Comparison of ENCODE assay signal across 8 cellular contexts in the genomic region with DNA sequence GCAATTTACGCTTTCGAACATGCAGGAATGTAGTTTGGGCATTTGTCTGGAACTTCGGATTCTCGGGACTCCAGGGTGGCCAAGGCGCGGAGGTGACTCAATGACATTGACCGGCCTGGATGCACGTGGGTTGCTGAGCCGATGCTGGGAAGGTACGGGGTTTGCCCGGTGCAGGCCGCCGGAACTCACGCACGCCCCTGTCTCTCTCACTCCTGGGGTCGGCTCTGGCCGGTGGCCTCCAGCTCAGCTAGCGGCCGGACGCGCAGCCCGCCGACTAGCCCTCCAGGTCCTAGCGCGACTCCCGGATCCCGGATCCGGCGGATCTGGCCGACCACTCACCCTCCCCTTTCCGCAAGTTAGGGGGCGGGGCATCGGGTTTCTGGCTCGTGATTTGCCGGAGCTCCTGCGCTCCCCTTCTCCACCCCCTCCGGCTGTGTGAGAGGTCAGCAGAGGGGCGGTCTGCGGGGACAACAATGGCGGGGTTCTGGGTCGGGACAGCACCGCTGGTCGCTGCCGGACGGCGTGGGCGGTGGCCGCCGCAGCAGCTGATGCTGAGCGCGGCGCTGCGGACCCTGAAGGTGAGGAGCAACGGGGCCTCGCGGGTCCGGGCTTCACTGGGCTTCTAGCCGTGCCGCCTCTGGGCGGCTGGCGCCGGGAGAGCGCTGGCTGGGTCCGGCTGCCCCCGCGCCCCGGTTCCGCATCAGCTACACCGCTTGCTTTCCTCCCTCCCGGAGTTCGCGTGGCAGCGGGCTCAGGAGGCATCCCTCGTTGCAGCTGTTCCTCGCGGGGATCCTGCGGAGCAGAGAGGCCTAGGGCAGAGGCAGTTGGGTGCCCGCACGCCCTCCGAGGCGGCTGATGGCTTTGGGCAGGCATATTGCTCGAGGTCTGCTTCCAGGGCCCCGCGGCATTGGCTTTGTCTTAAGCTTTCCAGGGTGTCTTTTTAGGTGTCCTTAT. TPM values are rescaled to one million over a fixed set of nuclear protein-coding genes. Genes with fewer than 3 reads are reported as not detected.
DNase-seq lines count a peak whose midpoint lies in the region; ATAC-seq, FAIRE-seq and TF ChIP-seq lines count a peak whose summit lies in the region.

Gene PCCA (plus strand): TSS at position 446 of the 954 bp plus-strand sequence. CDS start 28 bp downstream, at position 474.

- no peak for TF ChIP-seq RAD21 in A549 (conservative IDR thresholded peaks at IDR 0.05 in 1 of 2, IDR thresholded peaks at IDR 0.05 in 1 of 2)

- peaks cover 38% of the 10 kb centered on the region for H3K4me1 Mint-ChIP-seq in WTC11

- CTCF ChIA-PET in A549 (lab: Yijun Ruan, JAX): interaction anchor here (1.0 to 1.5 kb wide), 2 partner anchors 19 to 173 kb away, joined by 3 read pairs; no protein-coding TSS in a partner anchor
- CTCF ChIA-PET in WTC11 (lab: Charles Lee): interaction anchor here (0.5 to 1.7 kb wide), 9 partner anchors 16 to 433 kb away, joined by 3 to 8 read pairs (median 5); no protein-coding TSS in a partner anchor

- ATAC-seq in A549: peak; percentile 97 to 98
- peak; percentile 96 for ATAC-seq in HG03064 (IDR thresholded peaks at IDR 0.05; ENCODE audit: low read depth, unreplicated experiment)
- peak; percentile 95 for ATAC-seq in WTC11

- no peak for TF ChIP-seq EP300 in A549 (IDR thresholded peaks at IDR 0.05)

- peak within 1 kb of the TSS; percentile 95 for H3K4me3 ChIP-seq in A549
- H3K4me3 ChIP-seq in small intestine (ENCODE audit: low read depth in 1 of 2, low read length in 2 of 2): peak within 1 kb of the TSS; percentile 84 to 98

- H3K27ac ChIP-seq in A549 (peak within 1 kb of the TSS; percentile 74 to 92), caudate nucleus (ENCODE audit: low read depth, low read length) (peak within 1 kb of the TSS; percentile 9), small intestine (ENCODE audit: low read depth in 1 of 2, low read length in 1 of 2) (peak within 1 kb of the TSS; percentile 51 to 70)

- no peaks in the 10 kb centered on the region for H3K27me3 Mint-ChIP-seq in WTC11 (ENCODE audit: low read depth)

- TF ChIP-seq POLR2A in A549 (IDR thresholded peaks at IDR 0.05; ENCODE audit: low read length): peak; percentile 74
- peak; percentile 69 for TF ChIP-seq POLR2A in GM18526 (IDR thresholded peaks at IDR 0.05; ENCODE audit: extremely low read depth, insufficient read length)

- H3K27me3 ChIP-seq in small intestine (ENCODE audit: control insufficient read depth in 2 of 2, insufficient read depth in 2 of 2, low read length in 2 of 2): no peaks in the 10 kb centered on the region

- DNase-seq in A549 (ENCODE audit: low read depth in 1 of 2, low spot score in 1 of 2): peak; percentile 84 to 92
- DNase-seq in NCI-H2196 treated with DMSO at 0.1 percent for 48 hours (lab: John Stamatoyannopoulos, UW; ENCODE audit: unreplicated experiment): peak; percentile 62
- peak; percentile 100 for DNase-seq in WTC11 (ENCODE audit: low spot score)
- peak; percentile 30 to 96 (median 91) for DNase-seq in caudate nucleus (lab: John Stamatoyannopoulos, UW)
- DNase-seq in iPS-NIHi7 (ENCODE audit: extremely low spot score): peak; percentile 99
- peak; percentile 90 for DNase-seq in small intestine

- peak within 1 kb of the TSS; percentile 99 for H3K27ac Mint-ChIP-seq in WTC11

- peak within 1 kb of the TSS; percentile 94 for H3K4me3 Mint-ChIP-seq in WTC11

- no peak for TF ChIP-seq CTCF in A549 (IDR thresholded peaks at IDR 0.05)
- TF ChIP-seq CTCF in WTC11 (IDR thresholded peaks at IDR 0.05): no peak

- peaks cover 17% of the 10 kb centered on the region; the same call in 2 of the 3 replicates for H3K4me1 ChIP-seq in A549
- H3K4me1 ChIP-seq in small intestine (ENCODE audit: control insufficient read depth in 2 of 2, insufficient read depth in 1 of 2, low read depth in 1 of 2, low read length in 1 of 2): peaks cover 0 to 8% of the 10 kb centered on the region in 2 donors

- POLR2A ChIA-PET in A549 (lab: Yijun Ruan, JAX) (interaction anchor here (0.6 to 1.7 kb wide), 7 partner anchors 9 to 431 kb away, joined by 3 to 15 read pairs (median 5); partner anchors contain the start of gene ZIC2), WTC11 (lab: Charles Lee) (interaction anchor here (0.5 to 1.7 kb wide), 11 partner anchors 9 to 432 kb away, joined by 3 to 11 read pairs (median 4); partner anchors contain the start of gene ZIC2)

- no peaks in the 10 kb centered on the region for H3K9me3 Mint-ChIP-seq in WTC11

- peak within 1 kb of the TSS; percentile 86 for H3K4me2 ChIP-seq in A549

- H3K9me3 ChIP-seq in A549: no peaks in the 10 kb centered on the region
- no peaks in the 10 kb centered on the region for H3K9me3 ChIP-seq in small intestine (ENCODE audit: control insufficient read depth, low read depth)

- H3K36me3 Mint-ChIP-seq in WTC11: peaks cover 32% of the 10 kb centered on the region

- WGBS in A549 (ENCODE audit: missing lambda C conversion rate): 0% methylated on average over 24 of the region's 84 CpGs
- 0 to 1% (median 1%) methylated on average over 69 to 84 of the region's 84 CpGs for WGBS in small intestine, 3 donors

- H3K36me3 ChIP-seq in small intestine (ENCODE audit: control insufficient read depth in 2 of 2, insufficient read depth in 2 of 2, low read length in 2 of 2): no peaks in the 10 kb centered on the region

- no peak for FAIRE-seq in A549 (lab: Jason Lieb, UNC)
- no peak for FAIRE-seq in small intestine (lab: Jason Lieb, UNC)

TF ChIP-seq in A549, 52 proteins besides CTCF, POLR2A, EP300 and RAD21 (continues in another document):
- TF ChIP-seq JUNB (IDR thresholded peaks at IDR 0.05) (no peak), CBX8 (IDR thresholded peaks at IDR 0.05) (no peak), ZFP36 (IDR thresholded peaks at IDR 0.05; ENCODE audit: borderline replicate concordance, partially characterized antibody) (no peak), BCL3 (IDR thresholded peaks at IDR 0.05) (0 out of 3 replicates have a peak, but pooled peaks have one; percentile 32), FOSL2 (IDR thresholded peaks at IDR 0.05) (no peak), FOSL2 (CRISPR knock-in tag; IDR thresholded peaks at IDR 0.05) (peak; percentile 11; the same call in 1 of the 2 replicates), HEYL (CRISPR knock-in tag; IDR thresholded peaks at IDR 0.05) (no peak), EHMT2 (IDR thresholded peaks at IDR 0.05; ENCODE audit: low read depth) (no peak), JUN (IDR thresholded peaks at IDR 0.05) (peak in 1 of 2 experiments; percentile 69; a peak in 1 of 5 replicates), HDAC2 (IDR thresholded peaks at IDR 0.05) (no peak), MYC (IDR thresholded peaks at IDR 0.05; ENCODE audit: borderline replicate concordance, low read length) (no peak), POLR2AphosphoS2 (conservative IDR thresholded peaks at IDR 0.05; ENCODE audit: low read length) (no peak), SMC3 (IDR thresholded peaks at IDR 0.05) (no peak; the same call in 2 of the 3 replicates), MAZ (IDR thresholded peaks at IDR 0.05; ENCODE audit: borderline replicate concordance, low read depth, low read length) (no peak)

TF ChIP-seq in WTC11, 78 proteins besides CTCF, POLR2A, EP300 and RAD21 (continues in another document):
- TF ChIP-seq SP1 (CRISPR knock-in tag; conservative IDR thresholded peaks at IDR 0.05) (peak; percentile 93), NR2C2 (CRISPR knock-in tag; IDR thresholded peaks at IDR 0.05) (0 out of 2 replicates have a peak, but pooled peaks have one; percentile 4), ZNF121 (CRISPR knock-in tag; IDR thresholded peaks at IDR 0.05) (no peak)
- TF ChIP-seq, protein P1, sequence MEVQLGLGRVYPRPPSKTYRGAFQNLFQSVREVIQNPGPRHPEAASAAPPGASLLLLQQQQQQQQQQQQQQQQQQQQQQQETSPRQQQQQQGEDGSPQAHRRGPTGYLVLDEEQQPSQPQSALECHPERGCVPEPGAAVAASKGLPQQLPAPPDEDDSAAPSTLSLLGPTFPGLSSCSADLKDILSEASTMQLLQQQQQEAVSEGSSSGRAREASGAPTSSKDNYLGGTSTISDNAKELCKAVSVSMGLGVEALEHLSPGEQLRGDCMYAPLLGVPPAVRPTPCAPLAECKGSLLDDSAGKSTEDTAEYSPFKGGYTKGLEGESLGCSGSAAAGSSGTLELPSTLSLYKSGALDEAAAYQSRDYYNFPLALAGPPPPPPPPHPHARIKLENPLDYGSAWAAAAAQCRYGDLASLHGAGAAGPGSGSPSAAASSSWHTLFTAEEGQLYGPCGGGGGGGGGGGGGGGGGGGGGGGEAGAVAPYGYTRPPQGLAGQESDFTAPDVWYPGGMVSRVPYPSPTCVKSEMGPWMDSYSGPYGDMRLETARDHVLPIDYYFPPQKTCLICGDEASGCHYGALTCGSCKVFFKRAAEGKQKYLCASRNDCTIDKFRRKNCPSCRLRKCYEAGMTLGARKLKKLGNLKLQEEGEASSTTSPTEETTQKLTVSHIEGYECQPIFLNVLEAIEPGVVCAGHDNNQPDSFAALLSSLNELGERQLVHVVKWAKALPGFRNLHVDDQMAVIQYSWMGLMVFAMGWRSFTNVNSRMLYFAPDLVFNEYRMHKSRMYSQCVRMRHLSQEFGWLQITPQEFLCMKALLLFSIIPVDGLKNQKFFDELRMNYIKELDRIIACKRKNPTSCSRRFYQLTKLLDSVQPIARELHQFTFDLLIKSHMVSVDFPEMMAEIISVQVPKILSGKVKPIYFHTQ (CRISPR knock-in tag; IDR thresholded peaks at IDR 0.05): no peak
- TF ChIP-seq, protein P2, sequence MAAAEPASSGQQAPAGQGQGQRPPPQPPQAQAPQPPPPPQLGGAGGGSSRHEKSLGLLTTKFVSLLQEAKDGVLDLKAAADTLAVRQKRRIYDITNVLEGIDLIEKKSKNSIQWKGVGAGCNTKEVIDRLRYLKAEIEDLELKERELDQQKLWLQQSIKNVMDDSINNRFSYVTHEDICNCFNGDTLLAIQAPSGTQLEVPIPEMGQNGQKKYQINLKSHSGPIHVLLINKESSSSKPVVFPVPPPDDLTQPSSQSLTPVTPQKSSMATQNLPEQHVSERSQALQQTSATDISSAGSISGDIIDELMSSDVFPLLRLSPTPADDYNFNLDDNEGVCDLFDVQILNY (CRISPR knock-in tag; IDR thresholded peaks at IDR 0.05): no peak

RNA-seq across cellular contexts. Expression of gene PCCA, which starts in this region (rescaled TPM):
- 13.2 and 16.3 TPM in 2 replicates for polyA plus RNA-seq in A549 (2011; rRNA removed)
- polyA plus RNA-seq in A549 (2012; cell fraction: cytosol; rRNA removed): 3.5 and 3.6 TPM in 2 replicates
- polyA plus RNA-seq in A549 (2012; cell fraction: nucleus; rRNA removed): 2.7 and 5.4 TPM in 2 replicates
- 12.9 to 13.7 TPM (median 12.9 TPM) in 3 replicates for polyA plus RNA-seq in A549 (2017; fragmentation: RNase III; extraction: RNeasy Plus Mini Kit Qiagen cat#74134 plus additional on column Dnase treatment)
- 9.3 and 9.9 TPM in 2 replicates for polyA minus RNA-seq in A549 (2011; rRNA and poly(A)+ RNA removed)
- 52.8 to 68.3 TPM (median 66.2 TPM) in 3 replicates for total RNA-seq in WTC11 (2021)
- polyA plus RNA-seq in small intestine: 10 to 100 TPM in 2 of 3 donors, 1 to 10 TPM in 1; 3.0 to 18.6 (median 11.0) TPM

Comparison
In these comparisons a context has a peak if more than half of its experiments do, and no peak if none do; other contexts are left out.
1. Peak in every context shown above with its lines: DNase-seq, ATAC-seq, H3K4me3 ChIP-seq and H3K27ac ChIP-seq.
2. H3K27ac ChIP-seq: peak in every context shown above with its lines; median percentile 83 in A549; 60 in small intestine; 9 in caudate nucleus.